Comparison of ENCODE assay signal across 1 cellular context in the genomic region with DNA sequence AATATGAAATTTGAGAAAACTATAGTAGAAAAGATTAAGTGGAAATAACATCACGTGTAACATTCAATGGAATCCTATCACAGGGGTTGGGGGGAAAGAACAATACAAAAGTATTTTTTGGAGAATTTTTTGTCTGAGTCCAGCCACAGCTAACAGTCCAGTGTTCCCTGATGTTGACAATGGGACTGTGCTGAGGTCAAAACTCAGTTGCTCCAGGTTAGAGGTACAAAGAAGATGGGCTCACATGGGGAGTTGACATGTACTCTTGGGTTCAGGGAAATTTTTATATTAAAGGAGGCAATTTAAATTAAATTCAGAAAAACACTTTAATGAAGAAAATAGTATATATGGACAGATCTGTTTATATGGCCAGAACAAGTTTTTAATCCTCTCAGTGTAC.
TF ChIP-seq lines count a peak whose summit lies in the region.

No MANE protein-coding gene starts in this region.

TF ChIP-seq in HepG2, 621 proteins besides CTCF, POLR2A, EP300 and RAD21:
- TF ChIP-seq HIC2 (CRISPR knock-in tag; IDR thresholded peaks at IDR 0.05; ENCODE audit: low read depth) (no peak), DNMT1 (CRISPR knock-in tag; IDR thresholded peaks at IDR 0.05) (no peak), ZNF431 (CRISPR knock-in tag; IDR thresholded peaks at IDR 0.05; ENCODE audit: borderline replicate concordance, low read depth) (no peak)
- TF ChIP-seq, protein P1, sequence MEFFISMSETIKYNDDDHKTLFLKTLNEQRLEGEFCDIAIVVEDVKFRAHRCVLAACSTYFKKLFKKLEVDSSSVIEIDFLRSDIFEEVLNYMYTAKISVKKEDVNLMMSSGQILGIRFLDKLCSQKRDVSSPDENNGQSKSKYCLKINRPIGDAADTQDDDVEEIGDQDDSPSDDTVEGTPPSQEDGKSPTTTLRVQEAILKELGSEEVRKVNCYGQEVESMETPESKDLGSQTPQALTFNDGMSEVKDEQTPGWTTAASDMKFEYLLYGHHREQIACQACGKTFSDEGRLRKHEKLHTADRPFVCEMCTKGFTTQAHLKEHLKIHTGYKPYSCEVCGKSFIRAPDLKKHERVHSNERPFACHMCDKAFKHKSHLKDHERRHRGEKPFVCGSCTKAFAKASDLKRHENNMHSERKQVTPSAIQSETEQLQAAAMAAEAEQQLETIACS (CRISPR knock-in tag; IDR thresholded peaks at IDR 0.05): no peak
- TF ChIP-seq, protein P2, sequence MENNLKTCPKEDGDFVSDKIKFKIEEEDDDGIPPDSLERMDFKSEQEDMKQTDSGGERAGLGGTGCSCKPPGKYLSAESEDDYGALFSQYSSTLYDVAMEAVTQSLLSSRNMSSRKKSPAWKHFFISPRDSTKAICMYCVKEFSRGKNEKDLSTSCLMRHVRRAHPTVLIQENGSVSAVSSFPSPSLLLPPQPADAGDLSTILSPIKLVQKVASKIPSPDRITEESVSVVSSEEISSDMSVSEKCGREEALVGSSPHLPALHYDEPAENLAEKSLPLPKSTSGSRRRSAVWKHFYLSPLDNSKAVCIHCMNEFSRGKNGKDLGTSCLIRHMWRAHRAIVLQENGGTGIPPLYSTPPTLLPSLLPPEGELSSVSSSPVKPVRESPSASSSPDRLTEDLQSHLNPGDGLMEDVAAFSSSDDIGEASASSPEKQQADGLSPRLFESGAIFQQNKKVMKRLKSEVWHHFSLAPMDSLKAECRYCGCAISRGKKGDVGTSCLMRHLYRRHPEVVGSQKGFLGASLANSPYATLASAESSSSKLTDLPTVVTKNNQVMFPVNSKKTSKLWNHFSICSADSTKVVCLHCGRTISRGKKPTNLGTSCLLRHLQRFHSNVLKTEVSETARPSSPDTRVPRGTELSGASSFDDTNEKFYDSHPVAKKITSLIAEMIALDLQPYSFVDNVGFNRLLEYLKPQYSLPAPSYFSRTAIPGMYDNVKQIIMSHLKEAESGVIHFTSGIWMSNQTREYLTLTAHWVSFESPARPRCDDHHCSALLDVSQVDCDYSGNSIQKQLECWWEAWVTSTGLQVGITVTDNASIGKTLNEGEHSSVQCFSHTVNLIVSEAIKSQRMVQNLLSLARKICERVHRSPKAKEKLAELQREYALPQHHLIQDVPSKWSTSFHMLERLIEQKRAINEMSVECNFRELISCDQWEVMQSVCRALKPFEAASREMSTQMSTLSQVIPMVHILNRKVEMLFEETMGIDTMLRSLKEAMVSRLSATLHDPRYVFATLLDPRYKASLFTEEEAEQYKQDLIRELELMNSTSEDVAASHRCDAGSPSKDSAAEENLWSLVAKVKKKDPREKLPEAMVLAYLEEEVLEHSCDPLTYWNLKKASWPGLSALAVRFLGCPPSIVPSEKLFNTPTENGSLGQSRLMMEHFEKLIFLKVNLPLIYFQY (CRISPR knock-in tag; IDR thresholded peaks at IDR 0.05; ENCODE audit: borderline replicate concordance): no peak
- TF ChIP-seq, protein P3, sequence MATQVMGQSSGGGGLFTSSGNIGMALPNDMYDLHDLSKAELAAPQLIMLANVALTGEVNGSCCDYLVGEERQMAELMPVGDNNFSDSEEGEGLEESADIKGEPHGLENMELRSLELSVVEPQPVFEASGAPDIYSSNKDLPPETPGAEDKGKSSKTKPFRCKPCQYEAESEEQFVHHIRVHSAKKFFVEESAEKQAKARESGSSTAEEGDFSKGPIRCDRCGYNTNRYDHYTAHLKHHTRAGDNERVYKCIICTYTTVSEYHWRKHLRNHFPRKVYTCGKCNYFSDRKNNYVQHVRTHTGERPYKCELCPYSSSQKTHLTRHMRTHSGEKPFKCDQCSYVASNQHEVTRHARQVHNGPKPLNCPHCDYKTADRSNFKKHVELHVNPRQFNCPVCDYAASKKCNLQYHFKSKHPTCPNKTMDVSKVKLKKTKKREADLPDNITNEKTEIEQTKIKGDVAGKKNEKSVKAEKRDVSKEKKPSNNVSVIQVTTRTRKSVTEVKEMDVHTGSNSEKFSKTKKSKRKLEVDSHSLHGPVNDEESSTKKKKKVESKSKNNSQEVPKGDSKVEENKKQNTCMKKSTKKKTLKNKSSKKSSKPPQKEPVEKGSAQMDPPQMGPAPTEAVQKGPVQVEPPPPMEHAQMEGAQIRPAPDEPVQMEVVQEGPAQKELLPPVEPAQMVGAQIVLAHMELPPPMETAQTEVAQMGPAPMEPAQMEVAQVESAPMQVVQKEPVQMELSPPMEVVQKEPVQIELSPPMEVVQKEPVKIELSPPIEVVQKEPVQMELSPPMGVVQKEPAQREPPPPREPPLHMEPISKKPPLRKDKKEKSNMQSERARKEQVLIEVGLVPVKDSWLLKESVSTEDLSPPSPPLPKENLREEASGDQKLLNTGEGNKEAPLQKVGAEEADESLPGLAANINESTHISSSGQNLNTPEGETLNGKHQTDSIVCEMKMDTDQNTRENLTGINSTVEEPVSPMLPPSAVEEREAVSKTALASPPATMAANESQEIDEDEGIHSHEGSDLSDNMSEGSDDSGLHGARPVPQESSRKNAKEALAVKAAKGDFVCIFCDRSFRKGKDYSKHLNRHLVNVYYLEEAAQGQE (IDR thresholded peaks at IDR 0.05; ENCODE audit: borderline replicate concordance in 1 of 2, low read depth in 1 of 2, low read length in 2 of 2): no peak
